Comparison of ENCODE assay signal across 13 cellular contexts in the genomic region with DNA sequence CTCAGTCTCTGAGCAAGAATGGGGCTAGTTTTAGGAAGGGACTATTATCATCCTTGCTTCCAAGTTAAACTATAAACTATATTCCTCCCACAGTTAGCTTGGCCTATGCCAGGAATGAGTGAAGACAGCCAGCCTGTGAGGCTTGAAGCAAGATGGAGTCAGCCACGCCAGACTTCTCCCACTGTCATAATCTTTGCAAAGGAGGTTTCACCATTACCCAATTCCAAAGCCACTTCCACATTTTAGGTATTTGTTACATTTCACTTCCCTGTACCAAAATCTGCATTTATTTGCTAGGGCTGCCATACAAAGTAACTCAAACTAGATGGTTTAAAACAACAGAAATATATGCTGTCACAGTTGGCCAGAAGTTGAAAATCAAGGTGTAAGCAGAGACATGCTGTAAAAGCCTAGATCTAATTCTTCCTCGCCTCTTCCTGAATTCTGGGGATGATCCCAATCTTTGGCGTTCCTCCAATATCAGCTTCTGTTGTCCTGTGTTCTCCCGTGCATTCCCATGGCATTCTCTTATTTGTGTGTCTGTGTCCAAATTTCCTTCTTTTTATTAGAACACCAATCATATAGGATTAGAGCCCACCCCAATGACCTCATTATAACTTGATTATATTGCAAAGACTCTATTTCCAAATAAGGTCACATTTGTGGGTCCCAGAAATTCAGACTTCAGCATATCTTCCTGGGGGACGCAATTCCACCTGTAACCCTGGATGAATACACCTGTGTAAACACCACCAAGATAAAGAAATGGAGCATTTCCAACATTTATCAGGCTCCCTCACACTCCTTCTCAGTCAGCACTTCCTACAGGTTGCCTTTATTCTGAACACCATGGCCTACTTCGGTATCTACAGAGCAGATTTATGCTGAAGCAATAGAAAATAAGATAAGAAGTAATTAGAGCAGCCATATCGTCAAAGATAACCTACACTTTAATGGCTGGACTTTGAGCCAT.
DNase-seq lines count a peak whose midpoint lies in the region; ATAC-seq and TF ChIP-seq lines count a peak whose summit lies in the region.
"Had no signal": no experiment of that assay in that cellular context is flagged by ENCODE, and none has a peak within 500 bp of the region (broad histone marks: within the 10 kb centered on the region; RNA-seq: fewer than 3 reads in every experiment).

No MANE protein-coding gene starts in this region.

- H3K27ac ChIP-seq in BLaER1 treated with 17β-estradiol and CSF1 and Interleukin-3, amounts not matched to agents 10 nM and 100 nM = peak overlapping the region in 6 of 11 experiments; percentile 23 to 75 (median 59); a peak in 10 of 22 replicates
- H3K27ac ChIP-seq: ovary had no signal

- H3K27ac Mint-ChIP-seq in stimulated activated memory B cell treated with anti-CD40 and anti-IgM and Interleukin-4, amounts not matched to agents 10 μg/mL and 1 μg/mL and 100 μg/mL, for 72 hours = no peak overlapping the region

- H3K4me1 ChIP-seq in BLaER1 treated with 17β-estradiol and CSF1 and Interleukin-3, amounts not matched to agents 10 nM and 100 nM = peaks cover 0 to 86% (median 8%) of the 10 kb centered on the region in 10 experiments; a peak in 12 of 20 replicates
- peaks cover 9% of the 10 kb centered on the region for H3K4me1 ChIP-seq in mucosa of descending colon (ENCODE audit: low read depth)

- H4K20me1 ChIP-seq in BLaER1 treated with 17β-estradiol and CSF1 and Interleukin-3, amounts not matched to agents 10 nM and 100 nM = no peaks in the 10 kb centered on the region

- H3K4me3 ChIP-seq in BLaER1 treated with 17β-estradiol and CSF1 and Interleukin-3, amounts not matched to agents 10 nM and 100 nM = no peak overlapping the region
- no peak overlapping the region for H3K4me3 ChIP-seq in mucosa of descending colon
- H3K4me3 ChIP-seq in lower leg skin (ENCODE audit: low read depth, poor library complexity, severe bottlenecking) = no peak overlapping the region
- H3K4me3 ChIP-seq: ovary had no signal

- 73 to 76% methylated on average over 7 of the region's 7 CpGs for WGBS in lower leg skin, 2 donors

- no peaks in the 10 kb centered on the region; a peak in 1 of 22 replicates for H3K9me3 ChIP-seq in BLaER1 treated with 17β-estradiol and CSF1 and Interleukin-3, amounts not matched to agents 10 nM and 100 nM (replicated peaks in 1 of 11)
- H3K9me3 ChIP-seq in mucosa of descending colon = no peaks in the 10 kb centered on the region
- H3K9me3 ChIP-seq: ovary, SK-N-SH had no signal

- no peaks in the 10 kb centered on the region for H3K4me1 Mint-ChIP-seq in stimulated activated memory B cell treated with anti-CD40 and anti-IgM and Interleukin-4, amounts not matched to agents 10 μg/mL and 1 μg/mL and 100 μg/mL, for 72 hours

- H3K9ac ChIP-seq in BLaER1 treated with 17β-estradiol and CSF1 and Interleukin-3, amounts not matched to agents 10 nM and 100 nM = no peak overlapping the region
- H3K9ac ChIP-seq: SK-N-SH had no signal

- no peaks in the 10 kb centered on the region for H3K27me3 ChIP-seq in BLaER1 treated with 17β-estradiol and CSF1 and Interleukin-3, amounts not matched to agents 10 nM and 100 nM
- H3K27me3 ChIP-seq: ovary had no signal

- peak; percentile 89 for ATAC-seq in mucosa of descending colon
- ATAC-seq in stimulated activated memory B cell treated with anti-CD40 and anti-IgM and Interleukin-4, amounts not matched to agents 10 μg/mL and 1 μg/mL and 100 μg/mL, for 72 hours = no peak

- no peaks in the 10 kb centered on the region for H3K36me3 ChIP-seq in BLaER1 treated with 17β-estradiol and CSF1 and Interleukin-3, amounts not matched to agents 10 nM and 100 nM
- H3K36me3 ChIP-seq in mucosa of descending colon (ENCODE audit: low read depth) = no peaks in the 10 kb centered on the region
- H3K36me3 ChIP-seq: ovary had no signal

- TF ChIP-seq POLR2A in lower leg skin (IDR thresholded peaks at IDR 0.05) = no peak

- H3K4me3 Mint-ChIP-seq in stimulated activated memory B cell treated with anti-CD40 and anti-IgM and Interleukin-4, amounts not matched to agents 10 μg/mL and 1 μg/mL and 100 μg/mL, for 72 hours = no peak overlapping the region

- H3K27me3 Mint-ChIP-seq in stimulated activated memory B cell treated with anti-CD40 and anti-IgM and Interleukin-4, amounts not matched to agents 10 μg/mL and 1 μg/mL and 100 μg/mL, for 72 hours = peaks cover 13% of the 10 kb centered on the region

- intact Hi-C loops in mucosa of descending colon (cut with DNase I, micrococcal nuclease) = no loop called here
- intact Hi-C loops in lower leg skin (cut with DNase I; ENCODE audit: low total_unique reads) = no loop called here

- no peaks in the 10 kb centered on the region for H3K36me3 Mint-ChIP-seq in stimulated activated memory B cell treated with anti-CD40 and anti-IgM and Interleukin-4, amounts not matched to agents 10 μg/mL and 1 μg/mL and 100 μg/mL, for 72 hours

- H3K4me2 ChIP-seq in BLaER1 treated with 17β-estradiol and CSF1 and Interleukin-3, amounts not matched to agents 10 nM and 100 nM = peak overlapping the region in 6 of 11 experiments; percentile 16 to 92 (median 64); a peak in 12 of 22 replicates
- H3K4me2 ChIP-seq: SK-N-SH had no signal

- no peak for TF ChIP-seq CTCF in mucosa of descending colon (IDR thresholded peaks at IDR 0.05)
- no peak for TF ChIP-seq CTCF in lower leg skin (IDR thresholded peaks at IDR 0.05)

- DNase-seq in LoVo (ENCODE audit: low spot score) = peak; percentile 42
- DNase-seq in NOMO-1 treated with dmso at 0.1 percent for 144 hours (lab: John Stamatoyannopoulos, UW; ENCODE audit: unreplicated experiment) = peak; percentile 28
- DNase-seq in mucosa of descending colon = peak in 1 of 3 donors; percentile 52
- no peak for DNase-seq in lower leg skin (ENCODE audit: low spot score in 2 of 2)
- DNase-seq in NCI-H1436 treated with DMSO at 0.1 percent for 48 hours (lab: John Stamatoyannopoulos, UW) = no peak
- DNase-seq in activated T-cell treated with anti-CD3 and anti-CD28 coated beads for 4 hours = no peak
- DNase-seq: activated CD8-positive, alpha-beta memory T cell treated with anti-CD3 and anti-CD28 coated beads for 24 hours; effector CD8-positive, alpha-beta T cell; NCI-H1436; ovary; SK-N-SH had no signal

- H3K9me3 Mint-ChIP-seq in stimulated activated memory B cell treated with anti-CD40 and anti-IgM and Interleukin-4, amounts not matched to agents 10 μg/mL and 1 μg/mL and 100 μg/mL, for 72 hours = no peaks in the 10 kb centered on the region

Comparison
In these comparisons a context has a peak if more than half of its experiments do, and no peak if none do; other contexts are left out.
1. DNase-seq: peak in LoVo (single experiment) and NOMO-1 treated with dmso at 0.1 percent for 144 hours (single experiment); none in lower leg skin (0 of 2), NCI-H1436 treated with DMSO at 0.1 percent for 48 hours (single experiment) and activated T-cell treated with anti-CD3 and anti-CD28 coated beads for 4 hours (single experiment).